Comparison of ENCODE assay signal across 18 cellular contexts in genomic region chr1:19730232-19730631, GRCh38.
DNase-seq lines count a peak whose midpoint lies in the region; ATAC-seq, FAIRE-seq and TF ChIP-seq lines count a peak whose summit lies in the region.
"Had no signal": no experiment of that assay in that cellular context is flagged by ENCODE, and none has a peak within 500 bp of the region (broad histone marks: within the 10 kb centered on the region; RNA-seq: fewer than 3 reads in every experiment).

No MANE protein-coding gene starts in this region.

- H3K9me3 Mint-ChIP-seq in WTC11 (peaks cover 9% of the 10 kb centered on the region), HFFc6 (peaks cover 14% of the 10 kb centered on the region)

- no peak overlapping the region for H2BK120ac ChIP-seq in H1 (replicated peaks; ENCODE audit: low read depth, low read length)

- H3K27me3 Mint-ChIP-seq in WTC11 (ENCODE audit: low read depth) = no peaks in the 10 kb centered on the region
- H3K27me3 Mint-ChIP-seq in HFFc6 (ENCODE audit: insufficient read depth) = peaks cover 1% of the 10 kb centered on the region; the same call in 1 of the 2 replicates
- H3K27me3 Mint-ChIP-seq: B cell, IgD-negative memory B cell had no signal

- intact Hi-C loops in HCT116 (cut with micrococcal nuclease) = no loop called here
- intact Hi-C loops in tibial artery (cut with DNase I; ENCODE audit: low total_unique reads) = no loop called here

- H3K4me1 Mint-ChIP-seq in WTC11 (no peaks in the 10 kb centered on the region), HFFc6 (ENCODE audit: low read depth) (peaks cover 18% of the 10 kb centered on the region)
- H3K4me1 Mint-ChIP-seq: B cell, IgD-negative memory B cell had no signal

- RAD21 ChIA-PET in HCT116 (lab: Charles Lee; ENCODE audit: low non-redundant PET in 1 of 2, low total read pairs in 2 of 2, uncharacterized antibody in 2 of 2, unreplicated experiment in 2 of 2) = no interaction called here

- no peak for DNase-seq in HCT116 (ENCODE audit: low read depth, low spot score)
- no peak for DNase-seq in WTC11 (ENCODE audit: low spot score)
- DNase-seq in H1 (ENCODE audit: low read depth in 1 of 2, low spot score in 2 of 2) = no peak
- no peak for DNase-seq in tibial artery
- DNase-seq in DMS114 treated with DMSO at 0.1 percent for 48 hours (lab: John Stamatoyannopoulos, UW; ENCODE audit: unreplicated experiment) = no peak
- no peak for DNase-seq in HFFc6
- DNase-seq: Calu3; CD8-positive, alpha-beta T cell; DMS53; KG1 had no signal

- FAIRE-seq in H1 (lab: Jason Lieb, UNC) = peak; percentile 24
- FAIRE-seq: G401.6, GM12892, HTR-8/SVneo had no signal

- no peak overlapping the region for H3K4ac ChIP-seq in H1 (replicated peaks; ENCODE audit: insufficient read length, low read depth, low read length)

- no peak overlapping the region for H3K27ac Mint-ChIP-seq in WTC11
- no peak overlapping the region for H3K27ac Mint-ChIP-seq in HFFc6
- H3K27ac Mint-ChIP-seq: B cell; CD8-positive, alpha-beta T cell; IgD-negative memory B cell had no signal

- no peak overlapping the region for H3K56ac ChIP-seq in H1 (replicated peaks; ENCODE audit: insufficient read length, low read depth, low read length)

- H3K4me2 ChIP-seq in HCT116 (ENCODE audit: low read length) (no peak overlapping the region), H1 (ENCODE audit: insufficient read depth in 1 of 2, low read depth in 2 of 2, low read length in 2 of 2) (no peak overlapping the region)
- H3K4me2 ChIP-seq: BLaER1 treated with 17β-estradiol and CSF1 and Interleukin-3, amounts not matched to agents 10 nM and 100 nM had no signal

- H4K20me1 ChIP-seq in HCT116 (ENCODE audit: insufficient read depth) (no peaks in the 10 kb centered on the region), H1 (replicated peaks in 1 of 2; ENCODE audit: control insufficient read depth in 1 of 2, insufficient read depth in 2 of 2, low read length in 2 of 2) (no peaks in the 10 kb centered on the region)

- no peaks in the 10 kb centered on the region for H3K23me2 ChIP-seq in H1 (ENCODE audit: low read depth, low read length)

- H3K27ac ChIP-seq in HCT116 (ENCODE audit: low read depth, low read length) = no peak overlapping the region
- no peak overlapping the region for H3K27ac ChIP-seq in H1 (ENCODE audit: low read depth, low read length)
- H3K27ac ChIP-seq in tibial artery = peak overlapping the region; percentile 26 to 81
- H3K27ac ChIP-seq: BLaER1 treated with 17β-estradiol and CSF1 and Interleukin-3, amounts not matched to agents 10 nM and 100 nM had no signal

- H3K9me2 ChIP-seq in HCT116 (ENCODE audit: insufficient read depth) = no peaks in the 10 kb centered on the region

- H4K8ac ChIP-seq in H1 (ENCODE audit: extremely low read depth, insufficient read depth, low read length) = no peak overlapping the region

- H3K23ac ChIP-seq in H1 (ENCODE audit: insufficient read length) = no peak overlapping the region

- H3K14ac ChIP-seq in H1 (ENCODE audit: insufficient read length) = no peak overlapping the region

- H3K9ac ChIP-seq in HCT116 (ENCODE audit: low read length) (no peak overlapping the region), H1 (replicated peaks in 1 of 4; ENCODE audit: extremely low read depth in 1 of 4, low read depth in 3 of 4, low read length in 3 of 4) (no peak overlapping the region)
- H3K9ac ChIP-seq: BLaER1 treated with 17β-estradiol and CSF1 and Interleukin-3, amounts not matched to agents 10 nM and 100 nM had no signal

- H3K18ac ChIP-seq in H1 (ENCODE audit: extremely low read depth, low read length) = no peak overlapping the region

- 0 out of 2 replicates have a peak, but pooled peaks cover 4% of the 10 kb centered on the region for H3K36me3 Mint-ChIP-seq in WTC11
- peaks cover 43% of the 10 kb centered on the region for H3K36me3 Mint-ChIP-seq in HFFc6 (ENCODE audit: low read depth)

- no peak for TF ChIP-seq EP300 in H1 (IDR thresholded peaks at IDR 0.05; ENCODE audit: borderline replicate concordance in 1 of 2, low read depth in 2 of 2, low read length in 2 of 2)

- TF ChIP-seq RAD21 in HCT116 (IDR thresholded peaks at IDR 0.05; ENCODE audit: low read depth) (no peak), H1 (IDR thresholded peaks at IDR 0.05 in 1 of 2, conservative IDR thresholded peaks at IDR 0.05 in 1 of 2; ENCODE audit: low read depth in 2 of 2, low read length in 2 of 2) (no peak)

- no peak overlapping the region for H3K4me3 ChIP-seq in HCT116 (replicated peaks in 1 of 2; ENCODE audit: low read depth in 1 of 2, low read length in 2 of 2)
- H3K4me3 ChIP-seq in H1 (ENCODE audit: extremely low read depth in 1 of 4, insufficient read depth in 2 of 4, low read depth in 3 of 4, low read length in 4 of 4) = no peak overlapping the region
- no peak overlapping the region for H3K4me3 ChIP-seq in tibial artery
- H3K4me3 ChIP-seq: BLaER1 treated with 17β-estradiol and CSF1 and Interleukin-3, amounts not matched to agents 10 nM and 100 nM; HAP-1 had no signal

- H2BK5ac ChIP-seq in H1 (ENCODE audit: low read depth, low read length) = no peak overlapping the region

- TF ChIP-seq POLR2A in HCT116 (IDR thresholded peaks at IDR 0.05; ENCODE audit: borderline replicate concordance, extremely low read depth, insufficient read depth, insufficient read length) (no peak), H1 (IDR thresholded peaks at IDR 0.05; ENCODE audit: control extremely low read depth in 1 of 2, low read depth in 2 of 2, low read length in 2 of 2) (no peak)

- CTCF ChIA-PET in HCT116 (lab: Charles Lee) = no interaction called here
- CTCF ChIA-PET in WTC11 (lab: Charles Lee) = interaction anchor here (1.0 to 3.2 kb wide), 3 partner anchors 15 to 76 kb away, joined by 3 to 13 read pairs (median 5); no protein-coding TSS in a partner anchor
- CTCF ChIA-PET in H1 (lab: Charles Lee; ENCODE audit: partially characterized antibody) = interaction anchor here (0.8 to 2.2 kb wide), 6 partner anchors 11 to 153 kb away, joined by 3 to 8 read pairs (median 4); no protein-coding TSS in a partner anchor

- H3K9me3 ChIP-seq in HCT116 (ENCODE audit: control insufficient read depth in 1 of 2, insufficient read depth in 1 of 2, low read depth in 1 of 2, low read length in 2 of 2) = peaks cover 0 to 10% of the 10 kb centered on the region in 2 experiments; a peak in 1 of 4 replicates
- peaks cover 4 to 6% of the 10 kb centered on the region in 2 experiments; a peak in 3 of 4 replicates for H3K9me3 ChIP-seq in H1 (ENCODE audit: insufficient read depth in 2 of 2, low read depth in 1 of 2, low read length in 1 of 2)
- H3K9me3 ChIP-seq in tibial artery = no peaks in the 10 kb centered on the region

- H2AFZ ChIP-seq in HCT116 (ENCODE audit: low read depth, low read length, poor library complexity, severe bottlenecking) (no peak overlapping the region), H1 (ENCODE audit: low read length) (no peak overlapping the region)

- H4K5ac ChIP-seq in H1 (ENCODE audit: insufficient read length, low read depth, low read length) = no peak overlapping the region

- H2BK20ac ChIP-seq in H1 (ENCODE audit: low read length) = no peak overlapping the region

- H3K27me3 ChIP-seq in HCT116 (ENCODE audit: insufficient read depth, low read length) (no peaks in the 10 kb centered on the region), H1 (replicated peaks in 1 of 4; ENCODE audit: control insufficient read depth in 3 of 4, extremely low read depth in 1 of 4, insufficient read depth in 3 of 4, low read length in 3 of 4) (no peaks in the 10 kb centered on the region), tibial artery (no peaks in the 10 kb centered on the region)
- H3K27me3 ChIP-seq: BLaER1 treated with 17β-estradiol and CSF1 and Interleukin-3, amounts not matched to agents 10 nM and 100 nM had no signal

- H3K36me3 ChIP-seq in HCT116 (ENCODE audit: control insufficient read depth in 1 of 2, insufficient read depth in 2 of 2, low read length in 2 of 2) = 0 out of 4 replicates have a peak, but pooled peaks cover 0 to 4% of the 10 kb centered on the region in 2 experiments
- H3K36me3 ChIP-seq in H1 (ENCODE audit: control insufficient read depth in 2 of 4, insufficient read depth in 4 of 4, low read length in 3 of 4) = peaks cover 0 to 5% (median 0%) of the 10 kb centered on the region in 4 experiments; a peak in 2 of 8 replicates
- peaks cover 10 to 62% (median 37%) of the 10 kb centered on the region in 3 donors for H3K36me3 ChIP-seq in tibial artery
- H3K36me3 ChIP-seq: HAP-1 had no signal

- H3K4me1 ChIP-seq in HCT116 (ENCODE audit: control insufficient read depth in 1 of 2, insufficient read depth in 2 of 2, low read length in 2 of 2) (no peaks in the 10 kb centered on the region), H1 (replicated peaks in 1 of 4; ENCODE audit: control insufficient read depth in 3 of 4, insufficient read depth in 4 of 4, low read length in 3 of 4) (no peaks in the 10 kb centered on the region), tibial artery (peaks cover 0 to 61% (median 32%) of the 10 kb centered on the region in 4 donors)
- H3K4me1 ChIP-seq: BLaER1 treated with 17β-estradiol and CSF1 and Interleukin-3, amounts not matched to agents 10 nM and 100 nM; HAP-1 had no signal

- 87% methylated on average over 3 of the region's 3 CpGs; no CpG with 5 or more reads in 1 of the 2 experiments for WGBS in H1 (ENCODE audit: extremely low coverage in 1 of 2, insufficient coverage in 1 of 2, insufficient read length in 1 of 2, insufficient replicate concordance in 2 of 2, low coverage in 1 of 2, low lambda C conversion rate in 2 of 2, missing lambda C conversion rate in 1 of 2), 2 experiments

- no peaks in the 10 kb centered on the region for H3K79me2 ChIP-seq in HCT116 (ENCODE audit: insufficient read depth, low read length)
- no peaks in the 10 kb centered on the region for H3K79me2 ChIP-seq in H1 (ENCODE audit: control insufficient read depth in 1 of 2, insufficient read depth in 2 of 2, low read length in 2 of 2)

- ATAC-seq in HCT116 (no peak), WTC11 (no peak), GM18498 (IDR thresholded peaks at IDR 0.05; ENCODE audit: unreplicated experiment) (no peak)
- ATAC-seq: CD8-positive, alpha-beta T cell had no signal

- no peak overlapping the region for H2BK15ac ChIP-seq in H1 (ENCODE audit: low read length)

- TF ChIP-seq CTCF in HCT116 (IDR thresholded peaks at IDR 0.05 in 2 of 3, conservative IDR thresholded peaks at IDR 0.05 in 1 of 3; ENCODE audit: borderline replicate concordance in 1 of 3, insufficient read depth in 1 of 3, low read depth in 2 of 3, low read length in 2 of 3) = no peak
- TF ChIP-seq CTCF in WTC11 (IDR thresholded peaks at IDR 0.05) = no peak
- no peak for TF ChIP-seq CTCF in H1 (IDR thresholded peaks at IDR 0.05; ENCODE audit: control extremely low read depth in 1 of 3, insufficient read depth in 1 of 3, low read depth in 1 of 3, low read length in 3 of 3)
- TF ChIP-seq CTCF in tibial artery (IDR thresholded peaks at IDR 0.05) = no peak
- TF ChIP-seq CTCF in HFFc6 (IDR thresholded peaks at IDR 0.05) = no peak

- POLR2A ChIA-PET in HCT116 (lab: Charles Lee) = no interaction called here
- POLR2A ChIA-PET in WTC11 (lab: Charles Lee) = no interaction called here
- POLR2A ChIA-PET in H1 (lab: Charles Lee; ENCODE audit: partially characterized antibody) = no interaction called here

- no peak overlapping the region for H2BK12ac ChIP-seq in H1 (ENCODE audit: low read depth, low read length)

- no peak overlapping the region for H3K4me3 Mint-ChIP-seq in WTC11
- H3K4me3 Mint-ChIP-seq in HFFc6 = no peak overlapping the region
- H3K4me3 Mint-ChIP-seq: B cell; CD8-positive, alpha-beta T cell had no signal

- no TSS peak for BruUV-seq in HCT116 (replicated peaks; lab: Mats Ljungman, UMichigan)

- no peak overlapping the region for H4K91ac ChIP-seq in H1 (replicated peaks; ENCODE audit: insufficient read length, low read length)

- no peaks in the 10 kb centered on the region for H3K79me1 ChIP-seq in H1 (ENCODE audit: low read depth, low read length)

- H2AK5ac ChIP-seq in H1 (ENCODE audit: low read depth, low read length) = no peak overlapping the region

Comparison
In these comparisons a context has a peak if more than half of its experiments do, and no peak if none do; other contexts are left out.
1. H3K27ac ChIP-seq: peak in tibial artery (2 of 2); none in HCT116 (single experiment) and H1 (single experiment).